In the genomic region with DNA sequence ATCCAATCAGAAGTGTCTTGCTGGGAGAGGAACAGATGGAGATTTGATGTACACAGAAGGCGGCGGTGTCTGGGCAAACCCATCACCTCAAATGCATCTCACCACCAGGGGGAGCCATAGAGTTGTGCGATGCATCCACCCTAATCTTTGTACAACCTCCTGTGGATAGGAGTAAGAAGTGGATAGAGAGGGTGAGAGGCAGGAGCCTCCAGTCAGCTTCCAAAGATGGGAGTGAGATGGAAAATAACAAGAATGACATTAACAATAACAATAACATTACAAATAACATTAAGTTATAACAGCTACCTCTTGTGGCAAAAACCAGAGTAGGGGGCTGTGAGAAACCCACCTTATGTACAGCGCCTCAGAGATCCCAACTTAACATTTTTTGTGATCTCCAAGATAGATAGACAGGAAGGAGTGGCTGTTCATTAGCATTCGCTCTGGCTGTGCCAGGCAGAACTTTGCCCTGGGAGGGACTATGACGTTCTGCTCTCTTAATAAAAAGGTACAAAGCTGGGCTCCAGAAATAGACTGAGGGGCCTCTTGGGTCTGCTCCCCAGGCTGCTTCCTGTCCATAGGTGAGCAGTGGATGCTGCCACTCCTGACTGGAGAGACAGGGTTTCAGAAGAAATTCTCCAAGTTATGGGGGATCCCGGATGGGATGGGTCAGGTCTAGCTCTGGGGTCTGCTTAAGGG, we compare ENCODE assay signal across 1 cellular context.
TF ChIP-seq lines count a peak whose summit lies in the region.

No MANE protein-coding gene starts in this region.

TF ChIP-seq in IMR-90, 13 proteins besides CTCF, POLR2A, EP300 and RAD21:
- TF ChIP-seq FOS (IDR thresholded peaks at IDR 0.05; ENCODE audit: low read depth, low read length): no peak
- TF ChIP-seq SMC3 (IDR thresholded peaks at IDR 0.05; ENCODE audit: low read depth, low read length): peak; percentile 81
